3 cellular contexts compared by ENCODE assay signal in genomic region chr19:38294090-38294489, GRCh38.
TF ChIP-seq lines count a peak whose summit lies in the region.

No MANE protein-coding gene starts in this region.

TF ChIP-seq in IMR-90, 13 proteins besides CTCF, POLR2A, EP300 and RAD21:
- no peak for TF ChIP-seq CHD1 (IDR thresholded peaks at IDR 0.05; ENCODE audit: low read depth, low read length)
- TF ChIP-seq USF2 (IDR thresholded peaks at IDR 0.05; ENCODE audit: low read depth, low read length) = no peak
- TF ChIP-seq MAFK (IDR thresholded peaks at IDR 0.05; ENCODE audit: low read depth, low read length) = no peak
- TF ChIP-seq NFE2L2 (IDR thresholded peaks at IDR 0.05; ENCODE audit: low read depth, low read length) = no peak
- TF ChIP-seq SMC3 (IDR thresholded peaks at IDR 0.05; ENCODE audit: low read depth, low read length) = no peak
- TF ChIP-seq MXI1 (IDR thresholded peaks at IDR 0.05; ENCODE audit: borderline replicate concordance, low read depth, low read length) = no peak
- TF ChIP-seq BHLHE40 (IDR thresholded peaks at IDR 0.05; ENCODE audit: low read depth, low read length) = no peak
- TF ChIP-seq FOS (IDR thresholded peaks at IDR 0.05; ENCODE audit: low read depth, low read length) = no peak

TF ChIP-seq in K562, 482 proteins besides CTCF, POLR2A, EP300 and RAD21:
- TF ChIP-seq SMARCE1 (IDR thresholded peaks at IDR 0.05) (no peak), ZNF583 (CRISPR knock-in tag; IDR thresholded peaks at IDR 0.05) (no peak), ZKSCAN8 (CRISPR knock-in tag; IDR thresholded peaks at IDR 0.05) (no peak), SMARCC2 (IDR thresholded peaks at IDR 0.05; ENCODE audit: low read depth) (no peak), CREB1 (IDR thresholded peaks at IDR 0.05) (no peak), CREB1 (CRISPR knock-in tag; IDR thresholded peaks at IDR 0.05) (no peak), ZNF740 (CRISPR knock-in tag; IDR thresholded peaks at IDR 0.05) (no peak), ZNF740 (tag; IDR thresholded peaks at IDR 0.05) (no peak)
TF ChIP-seq in K562: peak in this region for 0.

TF ChIP-seq in GM12891, 5 proteins besides CTCF, POLR2A, EP300 and RAD21:
- TF ChIP-seq TAF1 (IDR thresholded peaks at IDR 0.05; ENCODE audit: low read depth, low read length) = no peak
- TF ChIP-seq SPI1 (IDR thresholded peaks at IDR 0.05; ENCODE audit: low read depth, low read length) = no peak
- TF ChIP-seq PAX5 (IDR thresholded peaks at IDR 0.05; ENCODE audit: insufficient read depth, low read length, severe bottlenecking) = no peak
- TF ChIP-seq POLR2AphosphoS5 (IDR thresholded peaks at IDR 0.05; ENCODE audit: low read depth, low read length) = no peak
- no peak for TF ChIP-seq POU2F2 (IDR thresholded peaks at IDR 0.05; ENCODE audit: low read depth, low read length)
